Comparison of ENCODE assay signal across 23 cellular contexts in genomic region chr16:22075776-22076175, GRCh38. TPM values are rescaled to one million over a fixed set of nuclear protein-coding genes. Genes with fewer than 3 reads are reported as not detected.
"Had no signal": no experiment of that assay in that cellular context is flagged by ENCODE, and none has a peak within 500 bp of the region (broad histone marks: within the 10 kb centered on the region; RNA-seq: fewer than 3 reads in every experiment).

No MANE protein-coding gene starts in this region.

- H3K36me3 ChIP-seq: thoracic aorta, upper lobe of right lung had no signal

- H3K27me3 ChIP-seq: esophagus squamous epithelium, foreskin keratinocyte, sigmoid colon, spleen, upper lobe of right lung had no signal

- FAIRE-seq: keratinocyte had no signal

- DNase-seq: activated B cell treated with CpG ODN at 0.5 μM for 24 hours; activated CD4-positive, alpha-beta memory T cell treated with anti-CD3 and anti-CD28 coated beads, Interleukin-2, amount 10 ng/mL, durations not matched to agents 7 days and 5 days; activated CD4-positive, alpha-beta T cell treated with anti-CD3 and anti-CD28 coated beads for 4 hours; activated CD8-positive, alpha-beta memory T cell treated with anti-CD3 and anti-CD28 coated beads, Interleukin-2, amount 10 ng/mL, durations not matched to agents 7 days and 5 days; activated naive CD4-positive, alpha-beta T cell treated with Interleukin-2 at 50 U/mL for 16 hours; activated naive CD8-positive, alpha-beta T cell treated with anti-CD3 and anti-CD28 coated beads, Interleukin-2, amount 10 ng/mL, durations not matched to agents 7 days and 5 days; anterior cingulate cortex; cerebellar nuclear complex; effector CD4-positive, alpha-beta T cell; esophagus squamous epithelium; hypothalamus; nephron progenitor cell; nucleus accumbens; sigmoid colon; spleen; stimulated activated naive B cell treated with anti-CD40 and anti-IgM and Interleukin-4, amounts not matched to agents 10 μg/mL and 1 μg/mL and 100 μg/mL, for 72 hours; T-cell; upper lobe of right lung had no signal

- H3K4me3 ChIP-seq: esophagus squamous epithelium, lung, sigmoid colon, spleen, thoracic aorta, upper lobe of right lung had no signal

- H3K27ac ChIP-seq: esophagus squamous epithelium, sigmoid colon, spleen, thoracic aorta, upper lobe of right lung had no signal

- H3K9me3 ChIP-seq: esophagus squamous epithelium, sigmoid colon, spleen, thoracic aorta, upper lobe of right lung had no signal

RNA-seq across cellular contexts. Expression of gene VWA3A, which starts 16.6 kb away (rescaled TPM):
- total RNA-seq: esophagus squamous epithelium, myocyte had no signal
- polyA plus RNA-seq: foreskin keratinocyte had no signal
